ENCODE assay signal across 8 cellular contexts in the genomic region with DNA sequence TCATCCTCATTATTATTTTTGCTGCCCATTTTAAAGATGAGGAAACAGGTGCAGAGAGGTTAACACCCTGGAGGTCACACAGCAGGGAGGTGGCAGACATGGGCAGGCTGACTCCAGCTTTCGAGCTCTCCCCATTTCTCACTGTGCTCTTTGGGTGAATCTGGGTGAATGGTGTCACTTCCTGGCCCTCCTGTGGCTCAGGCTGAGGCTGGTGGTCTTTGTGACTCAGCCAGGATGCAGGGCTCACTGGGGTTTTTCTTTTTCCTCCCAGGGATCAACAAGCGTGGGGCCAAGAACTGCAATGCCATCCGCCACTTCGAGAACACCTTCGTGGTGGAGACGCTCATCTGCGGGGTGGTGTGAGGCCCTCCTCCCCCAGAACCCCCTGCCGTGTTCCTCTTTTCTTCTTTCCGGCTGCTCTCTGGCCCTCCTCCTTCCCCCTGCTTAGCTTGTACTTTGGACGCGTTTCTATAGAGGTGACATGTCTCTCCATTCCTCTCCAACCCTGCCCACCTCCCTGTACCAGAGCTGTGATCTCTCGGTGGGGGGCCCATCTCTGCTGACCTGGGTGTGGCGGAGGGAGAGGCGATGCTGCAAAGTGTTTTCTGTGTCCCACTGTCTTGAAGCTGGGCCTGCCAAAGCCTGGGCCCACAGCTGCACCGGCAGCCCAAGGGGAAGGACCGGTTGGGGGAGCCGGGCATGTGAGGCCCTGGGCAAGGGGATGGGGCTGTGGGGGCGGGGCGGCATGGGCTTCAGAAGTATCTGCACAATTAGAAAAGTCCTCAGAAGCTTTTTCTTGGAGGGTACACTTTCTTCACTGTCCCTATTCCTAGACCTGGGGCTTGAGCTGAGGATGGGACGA. TPM values are rescaled to one million over a fixed set of nuclear protein-coding genes. Genes with fewer than 3 reads are reported as not detected.
DNase-seq lines count a peak whose midpoint lies in the region; ATAC-seq and TF ChIP-seq lines count a peak whose summit lies in the region.

No MANE protein-coding gene starts in this region.

- no peaks in the 10 kb centered on the region for H3K27me3 Mint-ChIP-seq in CD8-positive, alpha-beta T cell (ENCODE audit: low read depth)
- no peaks in the 10 kb centered on the region for H3K27me3 Mint-ChIP-seq in activated naive CD8-positive, alpha-beta T cell treated with anti-CD3 and anti-CD28 coated beads, Interleukin-2, amount 10 ng/mL, durations not matched to agents 7 days and 5 days

- peak overlapping the region; percentile 17 for H3K4me3 ChIP-seq in CD8-positive, alpha-beta T cell (ENCODE audit: low read depth, low read length)
- peak overlapping the region; percentile 23 for H3K4me3 ChIP-seq in NB4 (ENCODE audit: low read depth, low read length)

- H3K36me3 ChIP-seq in CD8-positive, alpha-beta T cell (ENCODE audit: insufficient read depth, low read length) = no peaks in the 10 kb centered on the region

- peak; percentile 85 for ATAC-seq in CD8-positive, alpha-beta T cell
- ATAC-seq in activated naive CD8-positive, alpha-beta T cell treated with anti-CD3 and anti-CD28 coated beads, Interleukin-2, amount 10 ng/mL, durations not matched to agents 7 days and 5 days (ENCODE audit: low read depth) = peak; percentile 87
- ATAC-seq in sciatic nerve = peak; percentile 20
- ATAC-seq in left lobe of liver = no peak
- ATAC-seq in SK-N-SH treated with all-trans-retinoic acid at 6 μM for 48 hours = no peak

- H3K4me1 Mint-ChIP-seq in CD8-positive, alpha-beta T cell (ENCODE audit: low read depth) = peaks cover 31% of the 10 kb centered on the region
- peaks cover 34% of the 10 kb centered on the region for H3K4me1 Mint-ChIP-seq in activated naive CD8-positive, alpha-beta T cell treated with anti-CD3 and anti-CD28 coated beads, Interleukin-2, amount 10 ng/mL, durations not matched to agents 7 days and 5 days

- H3K4me3 Mint-ChIP-seq in CD8-positive, alpha-beta T cell = peak overlapping the region; percentile 67
- peak overlapping the region; percentile 71 for H3K4me3 Mint-ChIP-seq in activated naive CD8-positive, alpha-beta T cell treated with anti-CD3 and anti-CD28 coated beads, Interleukin-2, amount 10 ng/mL, durations not matched to agents 7 days and 5 days

- intact Hi-C loops in CD8-positive, alpha-beta T cell (cut with DNase I, micrococcal nuclease) = loop anchor here (1.0 kb wide), 2 partner anchors 11 to 12 kb away; no protein-coding TSS in a partner anchor
- intact Hi-C loops in sciatic nerve (cut with DNase I) = no loop called here

- POLR2A ChIA-PET in CD8-positive, alpha-beta T cell (lab: Charles Lee) = interaction anchor here (0.8 to 4.3 kb wide), 4 partner anchors 9 to 216 kb away, joined by 3 to 25 read pairs (median 3); partner anchors contain the start of gene ITM2C
- POLR2A ChIA-PET in activated naive CD8-positive, alpha-beta T cell treated with anti-CD3 and anti-CD28 coated beads, Interleukin-2, amount 10 ng/mL, durations not matched to agents 7 days and 5 days (lab: Charles Lee) = interaction anchor here (0.8 to 5.2 kb wide), 9 partner anchors 12 to 586 kb away, joined by 3 to 53 read pairs (median 4); partner anchors contain the start of genes GPR55 and ITM2C

- H3K9me3 Mint-ChIP-seq in CD8-positive, alpha-beta T cell = no peaks in the 10 kb centered on the region
- no peaks in the 10 kb centered on the region for H3K9me3 Mint-ChIP-seq in activated naive CD8-positive, alpha-beta T cell treated with anti-CD3 and anti-CD28 coated beads, Interleukin-2, amount 10 ng/mL, durations not matched to agents 7 days and 5 days

- H3K27ac ChIP-seq in CD8-positive, alpha-beta T cell (ENCODE audit: low read depth, low read length) = peak overlapping the region; percentile 22

- no peak for TF ChIP-seq POLR2A in NB4 (IDR thresholded peaks at IDR 0.05; ENCODE audit: extremely low read depth, insufficient read length)

- H3K4me1 ChIP-seq in CD8-positive, alpha-beta T cell (ENCODE audit: insufficient read depth, low read length) = peaks cover 32% of the 10 kb centered on the region

- peaks cover 28% of the 10 kb centered on the region for H3K36me3 Mint-ChIP-seq in CD8-positive, alpha-beta T cell
- H3K36me3 Mint-ChIP-seq in activated naive CD8-positive, alpha-beta T cell treated with anti-CD3 and anti-CD28 coated beads, Interleukin-2, amount 10 ng/mL, durations not matched to agents 7 days and 5 days = peaks cover 42% of the 10 kb centered on the region

- peak overlapping the region; percentile 90 for H3K27ac Mint-ChIP-seq in CD8-positive, alpha-beta T cell
- H3K27ac Mint-ChIP-seq in activated naive CD8-positive, alpha-beta T cell treated with anti-CD3 and anti-CD28 coated beads, Interleukin-2, amount 10 ng/mL, durations not matched to agents 7 days and 5 days = peak overlapping the region; percentile 91

- CTCF ChIA-PET in CD8-positive, alpha-beta T cell (lab: Charles Lee) = interaction anchor here (0.8 to 2.4 kb wide), 12 partner anchors 11 to 110 kb away, joined by 3 to 9 read pairs (median 4); no protein-coding TSS in a partner anchor

- TF ChIP-seq CTCF in CD8-positive, alpha-beta T cell (IDR thresholded peaks at IDR 0.05) = no peak
- TF ChIP-seq CTCF in NB4 (IDR thresholded peaks at IDR 0.05; ENCODE audit: low read depth, low read length) = no peak

- DNase-seq in CD8-positive, alpha-beta T cell = peak; percentile 42 to 85 (median 68)
- DNase-seq in NB4 (ENCODE audit: low read depth) (peak; percentile 99), sciatic nerve (ENCODE audit: low spot score) (peak; percentile 55), left lobe of liver (ENCODE audit: low spot score) (no peak), nucleus accumbens (lab: John Stamatoyannopoulos, UW) (no peak), cerebellar nuclear complex (lab: John Stamatoyannopoulos, UW) (no peak)
- peak; percentile 76 for DNase-seq in activated naive CD8-positive, alpha-beta T cell treated with anti-CD3 and anti-CD28 coated beads, Interleukin-2, amount 10 ng/mL, durations not matched to agents 7 days and 5 days

- H3K27me3 ChIP-seq in CD8-positive, alpha-beta T cell (ENCODE audit: insufficient read depth, low read length) = no peaks in the 10 kb centered on the region

- no peaks in the 10 kb centered on the region for H3K9me3 ChIP-seq in CD8-positive, alpha-beta T cell (ENCODE audit: low read length)

TF ChIP-seq in SK-N-SH treated with all-trans-retinoic acid at 6 μM for 48 hours, 23 proteins besides CTCF, POLR2A, EP300 and RAD21 (continues in another document):
- TF ChIP-seq ZNF565 (CRISPR knock-in tag; conservative IDR thresholded peaks at IDR 0.05; ENCODE audit: low read depth) = no peak
- TF ChIP-seq ZNF8 (CRISPR knock-in tag; IDR thresholded peaks at IDR 0.05) = no peak
- TF ChIP-seq ZFP30 (CRISPR knock-in tag; IDR thresholded peaks at IDR 0.05) = no peak
- TF ChIP-seq, protein P1, sequence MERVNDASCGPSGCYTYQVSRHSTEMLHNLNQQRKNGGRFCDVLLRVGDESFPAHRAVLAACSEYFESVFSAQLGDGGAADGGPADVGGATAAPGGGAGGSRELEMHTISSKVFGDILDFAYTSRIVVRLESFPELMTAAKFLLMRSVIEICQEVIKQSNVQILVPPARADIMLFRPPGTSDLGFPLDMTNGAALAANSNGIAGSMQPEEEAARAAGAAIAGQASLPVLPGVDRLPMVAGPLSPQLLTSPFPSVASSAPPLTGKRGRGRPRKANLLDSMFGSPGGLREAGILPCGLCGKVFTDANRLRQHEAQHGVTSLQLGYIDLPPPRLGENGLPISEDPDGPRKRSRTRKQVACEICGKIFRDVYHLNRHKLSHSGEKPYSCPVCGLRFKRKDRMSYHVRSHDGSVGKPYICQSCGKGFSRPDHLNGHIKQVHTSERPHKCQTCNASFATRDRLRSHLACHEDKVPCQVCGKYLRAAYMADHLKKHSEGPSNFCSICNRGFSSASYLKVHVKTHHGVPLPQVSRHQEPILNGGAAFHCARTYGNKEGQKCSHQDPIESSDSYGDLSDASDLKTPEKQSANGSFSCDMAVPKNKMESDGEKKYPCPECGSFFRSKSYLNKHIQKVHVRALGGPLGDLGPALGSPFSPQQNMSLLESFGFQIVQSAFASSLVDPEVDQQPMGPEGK (CRISPR knock-in tag; IDR thresholded peaks at IDR 0.05; ENCODE audit: borderline replicate concordance) = no peak
- TF ChIP-seq, protein P2, sequence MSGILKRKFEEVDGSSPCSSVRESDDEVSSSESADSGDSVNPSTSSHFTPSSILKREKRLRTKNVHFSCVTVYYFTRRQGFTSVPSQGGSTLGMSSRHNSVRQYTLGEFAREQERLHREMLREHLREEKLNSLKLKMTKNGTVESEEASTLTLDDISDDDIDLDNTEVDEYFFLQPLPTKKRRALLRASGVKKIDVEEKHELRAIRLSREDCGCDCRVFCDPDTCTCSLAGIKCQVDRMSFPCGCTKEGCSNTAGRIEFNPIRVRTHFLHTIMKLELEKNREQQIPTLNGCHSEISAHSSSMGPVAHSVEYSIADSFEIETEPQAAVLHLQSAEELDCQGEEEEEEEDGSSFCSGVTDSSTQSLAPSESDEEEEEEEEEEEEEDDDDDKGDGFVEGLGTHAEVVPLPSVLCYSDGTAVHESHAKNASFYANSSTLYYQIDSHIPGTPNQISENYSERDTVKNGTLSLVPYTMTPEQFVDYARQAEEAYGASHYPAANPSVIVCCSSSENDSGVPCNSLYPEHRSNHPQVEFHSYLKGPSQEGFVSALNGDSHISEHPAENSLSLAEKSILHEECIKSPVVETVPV (CRISPR knock-in tag; IDR thresholded peaks at IDR 0.05) = no peak
- no peak for TF ChIP-seq ISL1 (CRISPR knock-in tag; IDR thresholded peaks at IDR 0.05)
- no peak for TF ChIP-seq GLIS3 (CRISPR knock-in tag; IDR thresholded peaks at IDR 0.05)
- no peak for TF ChIP-seq ESRRG (CRISPR knock-in tag; IDR thresholded peaks at IDR 0.05)
- no peak for TF ChIP-seq OSR1 (CRISPR knock-in tag; IDR thresholded peaks at IDR 0.05)
- TF ChIP-seq ARNTL (CRISPR knock-in tag; IDR thresholded peaks at IDR 0.05; ENCODE audit: borderline replicate concordance, low read depth) = no peak
- TF ChIP-seq ZC3H10 (CRISPR knock-in tag; IDR thresholded peaks at IDR 0.05) = no peak
- TF ChIP-seq ZFP3 (CRISPR knock-in tag; IDR thresholded peaks at IDR 0.05) = no peak
- TF ChIP-seq PPARA (CRISPR knock-in tag; IDR thresholded peaks at IDR 0.05; ENCODE audit: borderline replicate concordance) = no peak
- TF ChIP-seq RARB (CRISPR knock-in tag; IDR thresholded peaks at IDR 0.05) = no peak

RNA-seq across cellular contexts. Expression of gene ITM2C, which starts 13.2 kb away (rescaled TPM):
- 10 to 100 TPM; 23.2 to 27.4 TPM for total RNA-seq in CD8-positive, alpha-beta T cell
- total RNA-seq in activated naive CD8-positive, alpha-beta T cell treated with anti-CD3 and anti-CD28 coated beads, Interleukin-2, amount 10 ng/mL, durations not matched to agents 7 days and 5 days = 100 to 1,000 TPM; 102 to 105 TPM
- total RNA-seq in sciatic nerve (136 TPM), left lobe of liver (14.2 TPM)

RNA-seq across cellular contexts. Expression of gene GPR55, which starts 47.1 kb away (rescaled TPM):
- total RNA-seq in CD8-positive, alpha-beta T cell = 1 to 10 TPM; 3.2 to 3.4 TPM
- total RNA-seq in activated naive CD8-positive, alpha-beta T cell treated with anti-CD3 and anti-CD28 coated beads, Interleukin-2, amount 10 ng/mL, durations not matched to agents 7 days and 5 days = 10 to 100 TPM; 18.8 to 21.5 TPM
- total RNA-seq in sciatic nerve = 0.18 TPM
- not detected for total RNA-seq in left lobe of liver

Comparison
In these comparisons a context has a peak if more than half of its experiments do, and no peak if none do; other contexts are left out.
1. ATAC-seq: peak in CD8-positive, alpha-beta T cell (single experiment), activated naive CD8-positive, alpha-beta T cell treated with anti-CD3 and anti-CD28 coated beads, Interleukin-2, amount 10 ng/mL, durations not matched to agents 7 days and 5 days (single experiment) and sciatic nerve (single experiment); none in left lobe of liver (single experiment) and SK-N-SH treated with all-trans-retinoic acid at 6 μM for 48 hours (single experiment).
2. DNase-seq: peak in CD8-positive, alpha-beta T cell (7 of 7), NB4 (single experiment), activated naive CD8-positive, alpha-beta T cell treated with anti-CD3 and anti-CD28 coated beads, Interleukin-2, amount 10 ng/mL, durations not matched to agents 7 days and 5 days (single experiment) and sciatic nerve (single experiment); none in left lobe of liver (single experiment), nucleus accumbens (0 of 56) and cerebellar nuclear complex (0 of 2).
3. RNA of gene GPR55, which starts 47.1 kb away (total RNA-seq): 18.8 to 21.5 TPM in activated naive CD8-positive, alpha-beta T cell treated with anti-CD3 and anti-CD28 coated beads, Interleukin-2, amount 10 ng/mL, durations not matched to agents 7 days and 5 days; 3.2 to 3.4 TPM in CD8-positive, alpha-beta T cell, 0.18 TPM in sciatic nerve (single experiment) and not detected in left lobe of liver (single experiment); every median in the first group is over 4 times any median in the second.